In the genomic region with DNA sequence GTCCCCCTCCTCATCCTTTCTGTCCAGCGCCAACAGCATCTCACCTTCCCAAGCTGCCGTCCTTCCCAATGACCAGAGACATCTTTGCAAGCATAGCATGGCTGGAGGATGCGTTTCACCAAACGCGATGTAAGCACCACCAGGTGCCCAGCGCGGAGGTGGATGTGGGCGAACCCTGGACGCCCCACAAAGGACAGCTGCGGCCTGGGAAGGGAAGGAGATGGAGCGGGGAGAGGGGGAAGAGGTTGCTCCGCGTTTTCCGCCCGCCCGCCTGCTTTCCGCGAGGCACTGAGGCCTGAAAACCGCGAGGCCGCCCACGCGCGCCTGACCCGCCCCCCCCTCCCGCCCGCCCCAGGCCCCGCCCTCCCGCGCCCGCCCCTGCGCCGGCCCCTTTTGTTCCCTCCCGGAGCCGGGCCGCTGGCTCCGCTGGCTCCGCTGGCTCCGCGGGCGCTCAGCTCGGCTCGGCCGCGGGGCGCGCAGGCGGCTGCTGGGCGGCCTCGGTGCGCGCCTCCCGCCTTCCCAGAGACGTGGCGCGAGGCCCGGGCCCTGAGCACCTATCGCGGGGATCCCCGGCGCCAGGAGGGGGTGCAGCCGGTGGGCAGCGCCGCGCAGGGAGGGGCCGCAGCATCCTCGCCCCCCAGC, we compare ENCODE assay signal across 8 cellular contexts. TPM values are rescaled to one million over a fixed set of nuclear protein-coding genes. Genes with fewer than 3 reads are reported as not detected.
DNase-seq lines count a peak whose midpoint lies in the region; ATAC-seq and TF ChIP-seq lines count a peak whose summit lies in the region.

A gene (plus strand): TSS at position 390 of the 642 bp plus-strand sequence. CDS start 28,140 bp downstream, outside the sequence.

- CTCF ChIA-PET in Caco-2 (lab: Charles Lee) = interaction anchor here (1.8 kb wide), 1 partner anchor 83 kb away, joined by 4 read pairs; no protein-coding TSS in a partner anchor

- no peaks in the 10 kb centered on the region for H3K27me3 Mint-ChIP-seq in Caco-2 (ENCODE audit: insufficient read depth, unreplicated experiment)

- in situ Hi-C loops in astrocyte of the cerebellum (cut with HindIII; ENCODE audit: low sequenced_read_pairs) = no loop called here

- peak within 1 kb of the TSS; percentile 76 for H3K4me3 ChIP-seq in Caco-2 (ENCODE audit: low read depth, low read length)
- H3K4me3 ChIP-seq in astrocyte of the cerebellum (ENCODE audit: low read depth, low read length) = peak within 1 kb of the TSS; percentile 86
- peak within 1 kb of the TSS; percentile 82 for H3K4me3 ChIP-seq in rectal smooth muscle tissue (ENCODE audit: low read length)
- peak within 1 kb of the TSS; percentile 95 for H3K4me3 ChIP-seq in urinary bladder (ENCODE audit: low read depth, low read length)

- POLR2A ChIA-PET in Caco-2 (lab: Charles Lee) = interaction anchor here (0.6 kb wide), 1 partner anchor 519 kb away, joined by 3 read pairs; a partner anchor contains a TSS

- H3K9me3 Mint-ChIP-seq in Caco-2 (ENCODE audit: unreplicated experiment) = no peaks in the 10 kb centered on the region

- peaks cover 56% of the 10 kb centered on the region for H3K4me1 ChIP-seq in Caco-2
- peaks cover 2% of the 10 kb centered on the region for H3K4me1 ChIP-seq in rectal smooth muscle tissue (ENCODE audit: control insufficient read depth, insufficient read depth, low read length)
- H3K4me1 ChIP-seq in urinary bladder (ENCODE audit: insufficient read depth) = no peaks in the 10 kb centered on the region

- no TSS peak for BruUV-seq in Caco-2 (replicated peaks; lab: Mats Ljungman, UMichigan)

- H3K36me3 ChIP-seq in Caco-2 (ENCODE audit: control insufficient read depth, insufficient read depth, low read length) = no peaks in the 10 kb centered on the region
- no peaks in the 10 kb centered on the region for H3K36me3 ChIP-seq in rectal smooth muscle tissue (ENCODE audit: control insufficient read depth, insufficient read depth, low read length)
- H3K36me3 ChIP-seq in urinary bladder (ENCODE audit: insufficient read depth) = no peaks in the 10 kb centered on the region

- WGBS in urinary bladder = under 1% methylated on average over 67 of the region's 67 CpGs

- intact Hi-C loops in Caco-2 (cut with micrococcal nuclease; ENCODE audit: unreplicated experiment) = loop anchor here (1.0 kb wide), 2 partner anchors 10 to 19 kb away; no protein-coding TSS in a partner anchor

- H3K27ac ChIP-seq in rectal smooth muscle tissue (ENCODE audit: low read depth, low read length) (peak within 1 kb of the TSS; percentile 64), urinary bladder (ENCODE audit: low read depth) (no peak within 1 kb of the TSS)

- peaks cover 19% of the 10 kb centered on the region for H3K36me3 Mint-ChIP-seq in Caco-2 (ENCODE audit: insufficient read depth, unreplicated experiment)

- H3K4me1 Mint-ChIP-seq in Caco-2 (ENCODE audit: low read depth, unreplicated experiment) = peaks cover 23% of the 10 kb centered on the region

- TF ChIP-seq CTCF in Caco-2 (IDR thresholded peaks at IDR 0.05; ENCODE audit: insufficient read depth in 1 of 2, low read depth in 1 of 2, low read length in 1 of 2, severe bottlenecking in 1 of 2, unreplicated experiment in 1 of 2) (no peak), astrocyte of the cerebellum (IDR thresholded peaks at IDR 0.05; ENCODE audit: low read depth, low read length, missing control alignments) (no peak)

- H3K9ac ChIP-seq in rectal smooth muscle tissue (ENCODE audit: low read length) = peak within 1 kb of the TSS; percentile 66

- H3K27me3 ChIP-seq in Caco-2 (replicated peaks; ENCODE audit: control insufficient read depth, insufficient read depth, low read length) = no peaks in the 10 kb centered on the region
- H3K27me3 ChIP-seq in rectal smooth muscle tissue (ENCODE audit: control insufficient read depth, insufficient read depth, low read length) = no peaks in the 10 kb centered on the region

- H3K9me3 ChIP-seq in Caco-2 = no peaks in the 10 kb centered on the region

- peak within 1 kb of the TSS; percentile 71 for H3K4me3 Mint-ChIP-seq in Caco-2 (ENCODE audit: unreplicated experiment)

- peak; percentile 42 for ATAC-seq in GM21576 (IDR thresholded peaks at IDR 0.05; ENCODE audit: unreplicated experiment)

- peak; percentile 80 to 84 for DNase-seq in Caco-2
- DNase-seq in NCI-H1048 (lab: John Stamatoyannopoulos, UW) = peak; percentile 76
- DNase-seq in T-helper 9 cell = peak; percentile 72
- DNase-seq in astrocyte of the cerebellum (ENCODE audit: low read depth) = no peak
- peak; percentile 86 for DNase-seq in hepatic stellate cell (ENCODE audit: low spot score)

- peak within 1 kb of the TSS; percentile 38 for H3K27ac Mint-ChIP-seq in Caco-2 (ENCODE audit: unreplicated experiment)

RNA-seq across cellular contexts. Expression of the gene that starts here (rescaled TPM):
- 19.5 and 23.5 TPM in 2 replicates for total RNA-seq in Caco-2 (2022)
- 19.9 TPM for total RNA-seq in urinary bladder
- 19.7 TPM for polyA plus RNA-seq in urinary bladder
